8 cellular contexts compared by ENCODE assay signal in the genomic region with DNA sequence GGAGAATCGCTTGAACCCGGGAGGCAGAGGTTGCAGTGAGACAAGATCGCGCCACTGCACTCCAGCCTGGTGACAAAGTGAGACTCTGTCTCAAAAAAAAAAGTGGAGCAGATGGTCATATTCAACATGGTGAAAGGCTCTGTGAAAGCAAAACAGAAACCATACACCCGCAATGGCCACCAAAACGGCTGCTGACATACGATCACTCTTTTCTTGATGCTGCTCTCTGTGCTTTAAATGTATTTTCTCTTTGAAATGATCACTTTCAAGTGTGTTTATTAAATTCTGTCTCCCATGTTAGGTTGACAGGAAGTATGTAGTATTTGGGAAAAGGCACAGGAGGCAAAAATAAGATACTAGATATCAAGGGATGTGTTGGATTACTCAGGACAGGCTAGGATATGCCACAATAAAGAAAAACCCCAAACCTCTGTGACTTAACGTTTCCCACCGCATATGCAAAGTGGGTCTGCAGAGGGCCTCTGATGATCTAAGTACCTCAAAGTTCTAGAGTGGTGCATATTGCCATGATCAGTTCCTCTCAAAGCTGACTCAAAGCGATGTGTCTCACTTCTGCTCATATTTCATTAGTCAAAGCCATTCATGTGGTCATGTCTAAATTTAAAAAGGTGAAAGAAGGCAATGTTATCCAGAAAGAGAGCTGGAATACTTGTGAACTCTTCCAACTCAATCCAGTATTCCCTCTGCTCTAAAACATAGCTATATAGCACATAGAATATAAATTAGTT.
A peak's percentile ranks its signal among the peaks of the same experiment; 100 is the strongest.
DNase-seq lines count a peak whose midpoint lies in the region; ATAC-seq lines count a peak whose summit lies in the region.

No MANE protein-coding gene starts in this region.

- H3K9me3 Mint-ChIP-seq in activated T-cell treated with anti-CD3 and anti-CD28 coated beads, Interleukin-2, amount 50 U/mL, for 72 hours: no peaks in the 10 kb centered on the region

- H3K4me3 Mint-ChIP-seq in activated T-cell treated with anti-CD3 and anti-CD28 coated beads, Interleukin-2, amount 50 U/mL, for 72 hours: peak overlapping the region; percentile 64 to 94

- peaks cover 0 to 2% of the 10 kb centered on the region in 2 donors for H3K36me3 Mint-ChIP-seq in activated T-cell treated with anti-CD3 and anti-CD28 coated beads, Interleukin-2, amount 50 U/mL, for 72 hours (ENCODE audit: insufficient read depth in 2 of 2)

- peaks cover 21% of the 10 kb centered on the region for H3K27me3 Mint-ChIP-seq in activated T-cell treated with anti-CD3 and anti-CD28 coated beads, Interleukin-2, amount 50 U/mL, for 72 hours (ENCODE audit: low read depth)

- DNase-seq in Daoy (ENCODE audit: low read depth) (peak; percentile 65), ACHN (no peak), NCI-H146 treated with DMSO at 0.1 percent for 48 hours (lab: John Stamatoyannopoulos, UW; ENCODE audit: unreplicated experiment) (no peak), occipital lobe (lab: John Stamatoyannopoulos, UW) (no peak), HK-2 (ENCODE audit: unreplicated experiment) (no peak)
- peak; percentile 69 to 74 for DNase-seq in activated T-cell treated with anti-CD3 and anti-CD28 coated beads, Interleukin-2, amount 50 U/mL, for 72 hours

- in situ Hi-C loops in ACHN (cut with HindIII; ENCODE audit: low pct_ligation_motif_present, low pct_unique_long_range_greater_than_20kb, low sequenced_read_pairs): no loop called here

- ATAC-seq in GM19468 (IDR thresholded peaks at IDR 0.05; ENCODE audit: extremely low read depth, unreplicated experiment) (peak; percentile 97), HG03520 (IDR thresholded peaks at IDR 0.05; ENCODE audit: unreplicated experiment) (peak; percentile 98)
- ATAC-seq in activated T-cell treated with anti-CD3 and anti-CD28 coated beads, Interleukin-2, amount 50 U/mL, for 72 hours (replicated peaks in 1 of 2): peak; percentile 95 to 96

- peaks cover 23% of the 10 kb centered on the region for H3K4me1 Mint-ChIP-seq in activated T-cell treated with anti-CD3 and anti-CD28 coated beads, Interleukin-2, amount 50 U/mL, for 72 hours (ENCODE audit: low read depth)

- peak overlapping the region; percentile 97 for H3K27ac Mint-ChIP-seq in activated T-cell treated with anti-CD3 and anti-CD28 coated beads, Interleukin-2, amount 50 U/mL, for 72 hours

Comparison
In these comparisons a context has a peak if more than half of its experiments do, and no peak if none do; other contexts are left out.
1. DNase-seq: peak in Daoy (single experiment) and activated T-cell treated with anti-CD3 and anti-CD28 coated beads, Interleukin-2, amount 50 U/mL, for 72 hours (2 of 2); none in ACHN (single experiment), NCI-H146 treated with DMSO at 0.1 percent for 48 hours (single experiment), occipital lobe (single experiment) and HK-2 (single experiment).
2. Peak in every context shown above with its lines, with median percentiles within 50 percentile points of each other: ATAC-seq.